ENCODE assay signal across 8 cellular contexts in genomic region chr1:222256058-222256457, GRCh38.
"Had no signal": no experiment of that assay in that cellular context is flagged by ENCODE, and none has a peak within 500 bp of the region (broad histone marks: within the 10 kb centered on the region; RNA-seq: fewer than 3 reads in every experiment).

No MANE protein-coding gene starts in this region.

- ATAC-seq: HepG2 had no signal

- H3K4me2 ChIP-seq: KMS-11 had no signal

- H3K9ac ChIP-seq: KMS-11 had no signal

- H3K27ac ChIP-seq: HL-60, KMS-11 had no signal

- DNase-seq: Karpas-422, Kasumi-1, KBM-7, KG1 had no signal

- FAIRE-seq: HepG2, HTR-8/SVneo had no signal
